In genomic region chr11:70299636-70300035, GRCh38 we compare ENCODE assay signal across 22 cellular contexts.
"Had no signal": no experiment of that assay in that cellular context is flagged by ENCODE, and none has a peak within 500 bp of the region (broad histone marks: within the 10 kb centered on the region; RNA-seq: fewer than 3 reads in every experiment).

No MANE protein-coding gene starts in this region.

- H3K9me3 Mint-ChIP-seq: naive thymus-derived CD8-positive, alpha-beta T cell; stimulated activated naive CD8-positive, alpha-beta T cell treated with anti-CD3 and anti-CD28 coated beads, Interleukin-15, amount 100 ng/mL, for 72 hours had no signal

- H3K27me3 ChIP-seq: dorsolateral prefrontal cortex, gastrocnemius medialis, hepatocyte, left lung, right atrium auricular region, suprapubic skin, thyroid gland, vagina had no signal

- H3K27ac Mint-ChIP-seq: stimulated activated naive CD8-positive, alpha-beta T cell treated with anti-CD3 and anti-CD28 coated beads, Interleukin-15, amount 100 ng/mL, for 72 hours had no signal

- H2AFZ ChIP-seq: hepatocyte had no signal

- DNase-seq: cerebellar nuclear complex; effector CD4-positive, alpha-beta T cell; foreskin fibroblast; gastrocnemius medialis; kidney; left cardiac atrium; left lung; mesendoderm; naive thymus-derived CD8-positive, alpha-beta T cell; stimulated activated naive CD4-positive, alpha-beta T cell; stimulated activated naive CD8-positive, alpha-beta T cell treated with anti-CD3 and anti-CD28 coated beads, Interleukin-15, amount 100 ng/mL, for 72 hours; thyroid gland; trophoblast cell had no signal

- H3K4me3 Mint-ChIP-seq: naive thymus-derived CD8-positive, alpha-beta T cell; stimulated activated naive CD8-positive, alpha-beta T cell treated with anti-CD3 and anti-CD28 coated beads, Interleukin-15, amount 100 ng/mL, for 72 hours had no signal

- H3K36me3 ChIP-seq: gastrocnemius medialis, prostate gland, right atrium auricular region, thyroid gland, vagina had no signal

- H3K27ac ChIP-seq: dorsolateral prefrontal cortex, epithelial cell of prostate, gastrocnemius medialis, hepatocyte, left lung, prostate gland, right atrium auricular region, suprapubic skin, vagina had no signal

- H3K27me3 Mint-ChIP-seq: naive thymus-derived CD8-positive, alpha-beta T cell; stimulated activated naive CD8-positive, alpha-beta T cell treated with anti-CD3 and anti-CD28 coated beads, Interleukin-15, amount 100 ng/mL, for 72 hours had no signal

- H3K4me2 ChIP-seq: hepatocyte had no signal

- H3K4me1 ChIP-seq: prostate gland had no signal

- ATAC-seq: esophagus mucosa; gastrocnemius medialis; left cardiac atrium; left lung; naive thymus-derived CD8-positive, alpha-beta T cell; sciatic nerve; stimulated activated naive CD8-positive, alpha-beta T cell treated with anti-CD3 and anti-CD28 coated beads, Interleukin-15, amount 100 ng/mL, for 72 hours had no signal

- H3K9me3 ChIP-seq: gastrocnemius medialis, left lung, prostate gland, right atrium auricular region, suprapubic skin, thyroid gland, vagina had no signal

- H3K4me3 ChIP-seq: dorsolateral prefrontal cortex, gastrocnemius medialis, hepatocyte, left lung, prostate gland, right atrium auricular region, suprapubic skin, thyroid gland, vagina had no signal
